8 cellular contexts compared by ENCODE assay signal in the genomic region with DNA sequence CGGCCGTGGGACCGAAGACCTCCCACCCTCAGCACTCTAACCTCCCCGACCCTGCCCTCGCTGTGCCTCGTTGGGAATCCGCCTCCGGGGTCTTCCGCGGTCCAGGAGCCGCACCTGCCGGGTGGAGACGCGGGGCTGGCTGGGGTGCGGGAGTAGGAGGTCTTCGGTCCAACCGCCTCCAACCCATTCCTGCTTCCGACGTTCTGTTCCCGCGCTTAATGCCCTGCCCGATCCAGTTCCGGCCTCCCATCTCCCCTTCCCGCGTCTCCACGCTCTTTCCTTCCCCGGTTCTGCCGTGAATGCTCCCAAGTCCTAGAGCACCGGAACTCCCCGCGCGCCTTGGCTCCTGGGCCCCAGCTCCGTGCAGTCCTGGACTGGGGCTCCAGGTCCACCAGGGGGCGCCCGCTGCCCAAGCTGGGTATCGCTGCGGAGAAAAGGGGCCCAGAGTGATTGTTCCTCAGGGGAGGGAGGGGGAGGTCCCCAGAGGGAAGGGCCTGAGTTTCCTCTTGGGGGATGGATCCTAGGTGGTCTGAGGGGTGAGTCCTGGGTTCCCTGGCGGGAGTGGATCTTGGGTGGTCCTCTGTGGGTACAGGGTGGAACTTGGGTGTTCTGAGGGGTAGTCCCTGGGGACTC. TPM values are rescaled to one million over a fixed set of nuclear protein-coding genes. Genes with fewer than 3 reads are reported as not detected.
A peak's percentile ranks its signal among the peaks of the same experiment; 100 is the strongest.
DNase-seq lines count a peak whose midpoint lies in the region; ATAC-seq and TF ChIP-seq lines count a peak whose summit lies in the region.

No MANE protein-coding gene starts in this region.

- no peaks in the 10 kb centered on the region for H3K9me3 Mint-ChIP-seq in activated CD4-positive, alpha-beta T cell treated with anti-CD3 and anti-CD28 coated beads for 36 hours (ENCODE audit: low read depth)

- POLR2A ChIA-PET in activated CD4-positive, alpha-beta T cell treated with anti-CD3 and anti-CD28 coated beads for 36 hours (lab: Charles Lee) = interaction anchor here (0.7 to 1.0 kb wide), 3 partner anchors 92 to 256 kb away, joined by 3 to 5 read pairs (median 4); a partner anchor contains a TSS

- DNase-seq in NCI-H460 (ENCODE audit: extremely low read depth, low read depth) (peak; percentile 81), choroid plexus epithelial cell (ENCODE audit: low read depth) (peak; percentile 86)
- peak; percentile 97 for DNase-seq in activated CD4-positive, alpha-beta T cell treated with anti-CD3 and anti-CD28 coated beads for 36 hours
- peak; percentile 96 for DNase-seq in stimulated activated CD4-positive, alpha-beta T cell treated with anti-CD3 and anti-CD28 coated beads, Interleukin-15, amount 100 ng/mL, for 24 hours

- H3K4me3 Mint-ChIP-seq in activated CD4-positive, alpha-beta T cell treated with anti-CD3 and anti-CD28 coated beads for 36 hours = peak overlapping the region; percentile 79

- no peaks in the 10 kb centered on the region for H3K36me3 Mint-ChIP-seq in activated CD4-positive, alpha-beta T cell treated with anti-CD3 and anti-CD28 coated beads for 36 hours (ENCODE audit: low read depth)

- peak overlapping the region; percentile 92 for H3K27ac ChIP-seq in layer of hippocampus (ENCODE audit: low read depth, low read length)

- peak; percentile 92 for TF ChIP-seq CTCF in GM12874 (IDR thresholded peaks at IDR 0.05; ENCODE audit: insufficient read depth, low read depth, low read length)
- TF ChIP-seq CTCF in choroid plexus epithelial cell (conservative IDR thresholded peaks at IDR 0.05; ENCODE audit: low read depth, low read length) = peak; percentile 97

- peaks cover 2% of the 10 kb centered on the region for H3K27me3 Mint-ChIP-seq in activated CD4-positive, alpha-beta T cell treated with anti-CD3 and anti-CD28 coated beads for 36 hours

- intact Hi-C loops in activated CD4-positive, alpha-beta T cell treated with anti-CD3 and anti-CD28 coated beads for 36 hours (cut with DNase I, micrococcal nuclease) = loop anchor here (1.0 to 5.0 kb wide), 18 partner anchors 14 to 347 kb away; a partner anchor contains a TSS

- H3K4me1 Mint-ChIP-seq in activated CD4-positive, alpha-beta T cell treated with anti-CD3 and anti-CD28 coated beads for 36 hours = peaks cover 34% of the 10 kb centered on the region

- CTCF ChIA-PET in activated CD4-positive, alpha-beta T cell treated with anti-CD3 and anti-CD28 coated beads for 36 hours (lab: Charles Lee) = interaction anchor here (0.5 to 2.5 kb wide), 32 partner anchors 9 to 396 kb away, joined by 3 to 23 read pairs (median 4); a partner anchor contains a TSS

- H3K27ac Mint-ChIP-seq in activated CD4-positive, alpha-beta T cell treated with anti-CD3 and anti-CD28 coated beads for 36 hours = peak overlapping the region; percentile 92

- no peaks in the 10 kb centered on the region for H3K27me3 ChIP-seq in layer of hippocampus (ENCODE audit: control insufficient read depth, insufficient read depth, low read length)

- peak overlapping the region; percentile 66 for H3K4me3 ChIP-seq in choroid plexus epithelial cell (ENCODE audit: low read depth, low read length)

- peak; percentile 39 for ATAC-seq in HG02973 (IDR thresholded peaks at IDR 0.05; ENCODE audit: unreplicated experiment)
- peak; percentile 86 for ATAC-seq in activated CD4-positive, alpha-beta T cell treated with anti-CD3 and anti-CD28 coated beads for 36 hours
- no peak for ATAC-seq in GM18519 (IDR thresholded peaks at IDR 0.05; ENCODE audit: low FRiP score, unreplicated experiment)

RNA-seq across cellular contexts. Expression of a gene that starts 14.1 kb away (rescaled TPM):
- total RNA-seq in NCI-H460 (2014; rRNA removed; shearing (Covaris generic)) = 35.4 and 40.4 TPM in 2 replicates
- 42.0 and 49.5 TPM in 2 replicates for polyA plus RNA-seq in NCI-H460 (2014; cell fraction: nucleus; rRNA removed)
- under 1 TPM; 0.49 to 0.57 TPM for total RNA-seq in activated CD4-positive, alpha-beta T cell treated with anti-CD3 and anti-CD28 coated beads for 36 hours

RNA-seq across cellular contexts. Expression of a gene that starts 14.7 kb away (rescaled TPM):
- total RNA-seq in NCI-H460 (2014; rRNA removed; shearing (Covaris generic)) = 4.4 and 6.5 TPM in 2 replicates
- 8.0 and 15.5 TPM in 2 replicates for polyA plus RNA-seq in NCI-H460 (2014; cell fraction: nucleus; rRNA removed)
- 1 to 10 TPM; 4.8 to 5.1 TPM for total RNA-seq in activated CD4-positive, alpha-beta T cell treated with anti-CD3 and anti-CD28 coated beads for 36 hours

RNA-seq across cellular contexts. Expression of a gene that starts 35.2 kb away (rescaled TPM):
- 0.17 and 0.29 TPM in 2 replicates for total RNA-seq in NCI-H460 (2014; rRNA removed; shearing (Covaris generic))
- polyA plus RNA-seq in NCI-H460 (2014; cell fraction: nucleus; rRNA removed) = 0.28 TPM in 1 of 2 replicates, not detected in the other
- 10 to 100 TPM; 49.5 to 56.3 TPM for total RNA-seq in activated CD4-positive, alpha-beta T cell treated with anti-CD3 and anti-CD28 coated beads for 36 hours

RNA-seq across cellular contexts. Expression of a gene that starts 52.7 kb away (rescaled TPM):
- total RNA-seq in NCI-H460 (2014; rRNA removed; shearing (Covaris generic)) = 0.20 TPM in 1 of 2 replicates, not detected in the other
- polyA plus RNA-seq in NCI-H460 (2014; cell fraction: nucleus; rRNA removed) = 0.24 TPM in 1 of 2 replicates, not detected in the other
- total RNA-seq in activated CD4-positive, alpha-beta T cell treated with anti-CD3 and anti-CD28 coated beads for 36 hours = 1 to 10 TPM; 1.2 to 1.8 TPM

RNA-seq across cellular contexts. Expression of a gene that starts 57.2 kb away (rescaled TPM):
- 13.3 and 14.1 TPM in 2 replicates for total RNA-seq in NCI-H460 (2014; rRNA removed; shearing (Covaris generic))
- polyA plus RNA-seq in NCI-H460 (2014; cell fraction: nucleus; rRNA removed) = 20.5 and 24.2 TPM in 2 replicates
- total RNA-seq in activated CD4-positive, alpha-beta T cell treated with anti-CD3 and anti-CD28 coated beads for 36 hours = 10 to 100 TPM; 18.6 to 19.2 TPM

Comparison
In these comparisons a context has a peak if more than half of its experiments do, and no peak if none do; other contexts are left out.
1. RNA of a gene that starts 14.1 kb away (total RNA-seq): 35.4 to 40.4 TPM in NCI-H460; 0.49 to 0.57 TPM in activated CD4-positive, alpha-beta T cell treated with anti-CD3 and anti-CD28 coated beads for 36 hours; every median in the first group is over 10 times any median in the second.
2. RNA of a gene that starts 35.2 kb away (total RNA-seq): 49.5 to 56.3 TPM in activated CD4-positive, alpha-beta T cell treated with anti-CD3 and anti-CD28 coated beads for 36 hours; 0.17 to 0.29 TPM in NCI-H460; every median in the first group is over 10 times any median in the second.
3. Peak in every context shown above with its lines, with median percentiles within 50 percentile points of each other: DNase-seq.